Comparison of ENCODE assay signal across 8 cellular contexts in genomic region chr4:183504064-183504929, GRCh38. TPM values are rescaled to one million over a fixed set of nuclear protein-coding genes. Genes with fewer than 3 reads are reported as not detected.
DNase-seq lines count a peak whose midpoint lies in the region; ATAC-seq and TF ChIP-seq lines count a peak whose summit lies in the region.

No MANE protein-coding gene starts in this region.

- H3K27me3 ChIP-seq in GM06990 (replicated peaks; ENCODE audit: control insufficient read depth, insufficient read depth, low read length), result no peaks in the 10 kb centered on the region
- no peaks in the 10 kb centered on the region for H3K27me3 ChIP-seq in thoracic aorta (replicated peaks; ENCODE audit: insufficient read depth)

- H3K27me3 Mint-ChIP-seq in HFFc6 (ENCODE audit: insufficient read depth), result no peaks in the 10 kb centered on the region
- H3K27me3 Mint-ChIP-seq in activated naive CD4-positive, alpha-beta T cell treated with anti-CD3 and anti-CD28 coated beads, Interleukin-2, amount 50 U/mL, for 24 hours, result no peaks in the 10 kb centered on the region

- H3K4me3 Mint-ChIP-seq in HFFc6, result peak overlapping the region; percentile 98
- peak overlapping the region; percentile 97 for H3K4me3 Mint-ChIP-seq in activated naive CD4-positive, alpha-beta T cell treated with anti-CD3 and anti-CD28 coated beads, Interleukin-2, amount 50 U/mL, for 24 hours

- H3K4me3 ChIP-seq in GM06990 (replicated peaks; ENCODE audit: low read depth, low read length) (peak overlapping the region; percentile 89), thoracic aorta (peak overlapping the region; percentile 78)

- H3K4me1 ChIP-seq in thoracic aorta (ENCODE audit: control insufficient read depth in 1 of 2, low read depth in 2 of 2), result peaks cover 14 to 22% of the 10 kb centered on the region in 2 donors

- peaks cover 36% of the 10 kb centered on the region for H3K4me1 Mint-ChIP-seq in HFFc6 (ENCODE audit: low read depth)
- peaks cover 38% of the 10 kb centered on the region for H3K4me1 Mint-ChIP-seq in activated naive CD4-positive, alpha-beta T cell treated with anti-CD3 and anti-CD28 coated beads, Interleukin-2, amount 50 U/mL, for 24 hours

- peak; percentile 94 for ATAC-seq in omental fat pad (ENCODE audit: low FRiP score)
- ATAC-seq in thoracic aorta (ENCODE audit: insufficient number of reproducible peaks, low FRiP score, low read depth), result peak; percentile 80

- DNase-seq in GM06990 (ENCODE audit: extremely low read depth, insufficient read length), result peak; percentile 99
- DNase-seq in HFFc6, result peak; percentile 96
- DNase-seq in NAMALWA (ENCODE audit: low spot score), result peak; percentile 97
- peak; percentile 93 for DNase-seq in SK-N-DZ (ENCODE audit: low spot score)
- peak; percentile 99 for DNase-seq in globus pallidus (ENCODE audit: low spot score)
- peak; percentile 95 for DNase-seq in omental fat pad (ENCODE audit: low spot score)
- DNase-seq in thoracic aorta (ENCODE audit: low spot score), result peak; percentile 97

- no peak for TF ChIP-seq CTCF in GM06990 (IDR thresholded peaks at IDR 0.05; ENCODE audit: insufficient read depth, low read length, poor library complexity, severe bottlenecking)
- peak; percentile 33 for TF ChIP-seq CTCF in HFFc6 (IDR thresholded peaks at IDR 0.05)
- TF ChIP-seq CTCF in omental fat pad (IDR thresholded peaks at IDR 0.05), result no peak
- TF ChIP-seq CTCF in thoracic aorta (IDR thresholded peaks at IDR 0.05), result no peak

- H3K9me3 ChIP-seq in thoracic aorta, result no peaks in the 10 kb centered on the region

- no peaks in the 10 kb centered on the region for H3K9me3 Mint-ChIP-seq in HFFc6
- no peaks in the 10 kb centered on the region for H3K9me3 Mint-ChIP-seq in activated naive CD4-positive, alpha-beta T cell treated with anti-CD3 and anti-CD28 coated beads, Interleukin-2, amount 50 U/mL, for 24 hours

- peak overlapping the region; percentile 92 for H3K27ac Mint-ChIP-seq in HFFc6
- peak overlapping the region; percentile 98 for H3K27ac Mint-ChIP-seq in activated naive CD4-positive, alpha-beta T cell treated with anti-CD3 and anti-CD28 coated beads, Interleukin-2, amount 50 U/mL, for 24 hours

- peak overlapping the region; percentile 90 to 95 for H3K27ac ChIP-seq in thoracic aorta

- H3K36me3 Mint-ChIP-seq in HFFc6 (ENCODE audit: low read depth), result no peaks in the 10 kb centered on the region
- H3K36me3 Mint-ChIP-seq in activated naive CD4-positive, alpha-beta T cell treated with anti-CD3 and anti-CD28 coated beads, Interleukin-2, amount 50 U/mL, for 24 hours, result no peaks in the 10 kb centered on the region

- H3K36me3 ChIP-seq in GM06990 (ENCODE audit: control insufficient read depth, insufficient read depth, low read length) (no peaks in the 10 kb centered on the region), thoracic aorta (no peaks in the 10 kb centered on the region)

RNA-seq across cellular contexts. Expression of gene ING2, which starts 0.6 kb away (rescaled TPM):
- total RNA-seq in HFFc6 (2021; fragmentation: NEBNext Ultra II Directional; extraction: Animal tissue kit (Norgen Biotek cat#: 25700)), result 10 to 100 TPM; 11.0 to 15.8 (median 14.7) TPM
- polyA plus RNA-seq in SK-N-DZ (2014; cell fraction: cytosol; rRNA removed), result 8.4 and 14.1 TPM in 2 replicates
- 4.0 and 4.8 TPM in 2 replicates for polyA plus RNA-seq in SK-N-DZ (2014; cell fraction: nucleus; rRNA removed)
- 10 to 100 TPM; 11.5 to 28.5 (median 13.9) TPM for total RNA-seq in omental fat pad
- total RNA-seq in thoracic aorta, result 1 to 10 TPM; 3.0 to 7.9 TPM

RNA-seq across cellular contexts. Expression of gene CDKN2AIP, which starts 59.9 kb away (rescaled TPM):
- total RNA-seq in HFFc6 (2021; fragmentation: NEBNext Ultra II Directional; extraction: Animal tissue kit (Norgen Biotek cat#: 25700)), result 10 to 100 TPM; 11.7 to 15.1 (median 13.6) TPM
- polyA plus RNA-seq in SK-N-DZ (2014; cell fraction: cytosol; rRNA removed), result 20.7 and 29.7 TPM in 2 replicates
- 23.2 and 23.8 TPM in 2 replicates for polyA plus RNA-seq in SK-N-DZ (2014; cell fraction: nucleus; rRNA removed)
- total RNA-seq in omental fat pad (10 to 100 TPM; 16.1 to 25.2 (median 20.1) TPM), thoracic aorta (10 to 100 TPM; 12.9 to 20.5 TPM)

Comparison
In these comparisons a context has a peak if more than half of its experiments do, and no peak if none do; other contexts are left out.
1. Peak in every context shown above with its lines: DNase-seq, ATAC-seq, H3K4me3 ChIP-seq and H3K27ac ChIP-seq.